14 cellular contexts compared by ENCODE assay signal in the genomic region with DNA sequence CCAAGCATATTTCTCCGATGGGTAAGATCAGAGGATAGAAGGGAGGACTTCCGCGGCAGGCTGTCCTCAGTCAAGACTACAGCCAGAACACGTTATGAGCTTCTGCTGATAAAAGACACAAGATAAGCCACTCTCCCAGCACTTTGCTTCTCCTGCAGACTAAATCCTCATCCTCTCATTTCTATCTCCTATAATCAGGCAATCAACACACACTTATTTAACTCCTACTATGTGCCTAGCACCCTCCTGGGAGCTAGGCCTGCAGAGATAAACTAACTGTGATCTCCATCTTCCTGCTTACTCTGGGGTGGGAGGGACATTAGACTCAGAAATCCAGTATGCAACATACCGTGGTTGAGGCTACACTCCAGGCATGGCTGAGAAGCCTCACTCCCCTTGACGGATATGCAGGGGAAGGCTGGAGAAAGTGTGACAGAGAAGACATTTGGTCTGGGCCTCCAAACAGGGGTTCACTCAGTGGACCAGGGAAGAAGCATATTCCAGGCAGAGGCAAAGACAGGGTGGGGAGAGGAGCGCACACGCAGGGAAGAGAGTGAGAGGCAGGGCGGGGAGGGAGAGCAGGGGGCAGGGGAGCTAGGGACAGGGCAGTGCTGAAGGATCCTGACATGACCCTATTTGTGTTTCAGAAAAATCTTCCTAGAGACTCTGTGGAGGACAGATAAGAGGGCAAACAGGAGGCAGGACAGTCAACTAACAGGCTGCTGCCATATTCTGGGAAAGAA.
"Had no signal": no experiment of that assay in that cellular context is flagged by ENCODE, and none has a peak within 500 bp of the region (broad histone marks: within the 10 kb centered on the region; RNA-seq: fewer than 3 reads in every experiment).

No MANE protein-coding gene starts in this region.

- H3K4me1 ChIP-seq: parathyroid adenoma, right lobe of liver had no signal

- H3K27me3 ChIP-seq: cardiac muscle cell, esophagus squamous epithelium, right lobe of liver, testis had no signal

- H3K9me3 ChIP-seq: esophagus squamous epithelium, right lobe of liver, testis had no signal

- H3K36me3 ChIP-seq: cardiac muscle cell, right lobe of liver had no signal

- H3K27ac ChIP-seq: cardiac muscle cell, esophagus squamous epithelium, parathyroid adenoma, right lobe of liver had no signal

- H3K4me3 ChIP-seq: cardiac muscle cell, esophagus squamous epithelium, right lobe of liver, smooth muscle cell, testis had no signal

- DNase-seq: activated CD4-positive, alpha-beta memory T cell treated with anti-CD3 and anti-CD28 coated beads for 36 hours; activated CD4-positive, alpha-beta T cell treated with anti-CD3 and anti-CD28 coated beads for 36 hours; activated T-cell treated with anti-CD3 and anti-CD28 coated beads for 4 hours; amniotic stem cell; effector memory CD4-positive, alpha-beta T cell; esophagus squamous epithelium; natural killer cell; right lobe of liver; stimulated activated CD4-positive, alpha-beta T cell treated with anti-CD3 and anti-CD28 coated beads, Interleukin-4, amount 100 ng/mL, for 1 hour; T1000; testis had no signal
